22 cellular contexts compared by ENCODE assay signal in the genomic region with DNA sequence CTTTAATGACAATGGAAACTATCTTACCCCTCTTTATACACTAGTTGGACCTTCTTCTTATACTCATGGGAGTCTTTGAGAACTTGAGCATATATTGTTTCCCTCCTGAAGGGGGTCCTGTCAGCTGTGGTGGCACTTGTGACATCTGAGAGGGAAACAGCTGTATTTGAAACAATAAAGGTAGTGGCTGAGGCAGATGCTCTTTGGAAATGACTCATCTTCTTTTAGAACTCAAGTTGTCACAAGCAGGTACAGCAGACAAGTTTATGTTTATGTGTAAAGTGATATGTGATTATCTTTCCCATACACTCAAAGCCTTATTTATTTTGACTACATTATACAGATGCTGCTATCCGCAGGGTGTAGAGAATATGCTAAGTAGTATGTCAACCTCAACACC.
"Had no signal": no experiment of that assay in that cellular context is flagged by ENCODE, and none has a peak within 500 bp of the region (broad histone marks: within the 10 kb centered on the region; RNA-seq: fewer than 3 reads in every experiment).

No MANE protein-coding gene starts in this region.

- H3K4me1 Mint-ChIP-seq: activated CD4-positive, alpha-beta T cell treated with anti-CD3 and anti-CD28 coated beads for 36 hours; activated naive CD8-positive, alpha-beta T cell treated with anti-CD3 and anti-CD28 coated beads, Interleukin-2, amount 10 ng/mL, durations not matched to agents 7 days and 5 days; mesothelial cell of epicardium; nephron progenitor cell; stimulated activated effector memory CD8-positive, alpha-beta T cell treated with anti-CD3 and anti-CD28 coated beads, Interleukin-12 subunit alpha, Interleukin-12 subunit beta, amount 100 ng/mL, for 72 hours; WTC11 had no signal

- H3K27ac ChIP-seq: cardiac muscle cell, gastrocnemius medialis, thoracic aorta had no signal

- FAIRE-seq: keratinocyte had no signal

- H3K27me3 ChIP-seq: cardiac muscle cell, gastrocnemius medialis had no signal

- H3K36me3 ChIP-seq: cardiac muscle cell, gastrocnemius medialis, thoracic aorta had no signal

- H3K9me3 ChIP-seq: gastrocnemius medialis, thoracic aorta had no signal

- DNase-seq: activated CD4-positive, alpha-beta T cell treated with anti-CD3 and anti-CD28 coated beads for 36 hours; activated CD4-positive, alpha-beta T cell treated with anti-CD3 and anti-CD28 coated beads, Interleukin-2, amount 50 U/mL, for 48 hours; activated naive CD4-positive, alpha-beta T cell; activated naive CD8-positive, alpha-beta T cell treated with anti-CD3 and anti-CD28 coated beads, Interleukin-2, amount 10 ng/mL, durations not matched to agents 7 days and 5 days; amygdala; effector CD8-positive, alpha-beta T cell; gastrocnemius medialis; head of caudate nucleus; nephron progenitor cell; nucleus accumbens; stimulated activated CD4-positive, alpha-beta T cell treated with anti-CD3 and anti-CD28 coated beads, Interleukin-4, amount 100 ng/mL, for 24 hours had no signal

- ATAC-seq: activated CD4-positive, alpha-beta T cell treated with anti-CD3 and anti-CD28 coated beads for 36 hours; esophagus mucosa; gastrocnemius medialis; left lobe of liver; sciatic nerve; stimulated activated effector memory CD8-positive, alpha-beta T cell treated with anti-CD3 and anti-CD28 coated beads, Interleukin-12 subunit alpha, Interleukin-12 subunit beta, amount 100 ng/mL, for 72 hours; WTC11 had no signal

- H3K4me1 ChIP-seq: gastrocnemius medialis had no signal

- H3K4me3 Mint-ChIP-seq: activated CD4-positive, alpha-beta T cell treated with anti-CD3 and anti-CD28 coated beads for 36 hours; activated naive CD8-positive, alpha-beta T cell treated with anti-CD3 and anti-CD28 coated beads, Interleukin-2, amount 10 ng/mL, durations not matched to agents 7 days and 5 days; activated T-helper 1 cell treated with anti-CD3 and anti-CD28 coated beads, Interleukin-12 subunit alpha, Interleukin-12 subunit beta, Interleukin-2, Interleukin-4 antibody, amounts not matched to agents 30 ng/mL and 10 ng/mL and 1 ng/mL, durations not matched to agents 14 hours and 24 hours and 36 hours; dendritic cell treated with granulocyte-macrophage colony-stimulating factor and Interleukin-4, amounts not matched to agents 40 ng/mL and 50 ng/mL, for 4 days; mesothelial cell of epicardium; nephron progenitor cell; stimulated activated effector memory CD8-positive, alpha-beta T cell treated with anti-CD3 and anti-CD28 coated beads, Interleukin-12 subunit alpha, Interleukin-12 subunit beta, amount 100 ng/mL, for 72 hours; WTC11 had no signal

- H3K27me3 Mint-ChIP-seq: activated CD4-positive, alpha-beta T cell treated with anti-CD3 and anti-CD28 coated beads for 36 hours; activated naive CD8-positive, alpha-beta T cell treated with anti-CD3 and anti-CD28 coated beads, Interleukin-2, amount 10 ng/mL, durations not matched to agents 7 days and 5 days; dendritic cell treated with granulocyte-macrophage colony-stimulating factor and Interleukin-4, amounts not matched to agents 40 ng/mL and 50 ng/mL, for 4 days had no signal

- H3K27ac Mint-ChIP-seq: activated CD4-positive, alpha-beta T cell treated with anti-CD3 and anti-CD28 coated beads for 36 hours; activated naive CD8-positive, alpha-beta T cell treated with anti-CD3 and anti-CD28 coated beads, Interleukin-2, amount 10 ng/mL, durations not matched to agents 7 days and 5 days; activated T-helper 1 cell treated with anti-CD3 and anti-CD28 coated beads, Interleukin-12 subunit alpha, Interleukin-12 subunit beta, Interleukin-2, Interleukin-4 antibody, amounts not matched to agents 30 ng/mL and 10 ng/mL and 1 ng/mL, durations not matched to agents 14 hours and 24 hours and 36 hours; dendritic cell treated with granulocyte-macrophage colony-stimulating factor and Interleukin-4, amounts not matched to agents 40 ng/mL and 50 ng/mL, for 4 days; mesothelial cell of epicardium; nephron progenitor cell; stimulated activated effector memory CD8-positive, alpha-beta T cell treated with anti-CD3 and anti-CD28 coated beads, Interleukin-12 subunit alpha, Interleukin-12 subunit beta, amount 100 ng/mL, for 72 hours; WTC11 had no signal

- H3K36me3 Mint-ChIP-seq: activated naive CD8-positive, alpha-beta T cell treated with anti-CD3 and anti-CD28 coated beads, Interleukin-2, amount 10 ng/mL, durations not matched to agents 7 days and 5 days; mesothelial cell of epicardium; stimulated activated effector memory CD8-positive, alpha-beta T cell treated with anti-CD3 and anti-CD28 coated beads, Interleukin-12 subunit alpha, Interleukin-12 subunit beta, amount 100 ng/mL, for 72 hours had no signal

- H3K4me3 ChIP-seq: cardiac muscle cell, gastrocnemius medialis, thoracic aorta had no signal
